ENCODE assay signal across 25 cellular contexts in genomic region chr1:62218603-62219002, GRCh38. TPM values are rescaled to one million over a fixed set of nuclear protein-coding genes. Genes with fewer than 3 reads are reported as not detected.
"Had no signal": no experiment of that assay in that cellular context is flagged by ENCODE, and none has a peak within 500 bp of the region (broad histone marks: within the 10 kb centered on the region; RNA-seq: fewer than 3 reads in every experiment).

No MANE protein-coding gene starts in this region.

- ATAC-seq: activated CD4-positive, alpha-beta T cell treated with anti-CD3 and anti-CD28 coated beads for 36 hours; activated T-helper 17 cell treated with anti-CD3 and anti-CD28 coated beads, Interleukin-2, amount 50 U/mL, for 72 hours; Right ventricle myocardium inferior; T-cell had no signal

- DNase-seq: activated CD4-positive, alpha-beta memory T cell treated with anti-CD3 and anti-CD28 coated beads, Interleukin-2, amount 10 ng/mL, durations not matched to agents 7 days and 5 days; activated CD4-positive, alpha-beta T cell treated with anti-CD3 and anti-CD28 coated beads for 36 hours; activated CD4-positive, alpha-beta T cell treated with anti-CD3 and anti-CD28 coated beads, Interleukin-2, amount 50 U/mL, for 1 hour; activated naive CD4-positive, alpha-beta T cell treated with anti-CD3 and anti-CD28 coated beads, Interleukin-2, amount 50 U/mL, for 16 hours; activated naive CD8-positive, alpha-beta T cell treated with anti-CD3 and anti-CD28 coated beads, Interleukin-2, amount 10 ng/mL, durations not matched to agents 7 days and 5 days; activated T-cell treated with anti-CD3 and anti-CD28 coated beads for 4 hours; activated T-cell treated with anti-CD3 and anti-CD28 coated beads, Interleukin-2, amount 50 U/mL, for 48 hours; anterior cingulate cortex; cerebellar nuclear complex; Kasumi-1; KBM-7; NCI-H1092; NCI-H1436 treated with DMSO at 0.1 percent for 48 hours; NCI-H187 treated with DMSO at 0.1 percent for 48 hours; NCI-H2081 treated with DMSO at 0.1 percent for 48 hours; NCI-H446; NCI-H524; PC-9; T-cell; T-helper 2 cell; T1000 had no signal

RNA-seq across cellular contexts. Expression of gene L1TD1, which starts 24.0 kb away (rescaled TPM):
- total RNA-seq: activated CD4-positive, alpha-beta memory T cell treated with anti-CD3 and anti-CD28 coated beads, Interleukin-2, amount 10 ng/mL, durations not matched to agents 7 days and 5 days; activated CD8-positive, alpha-beta memory T cell treated with anti-CD3 and anti-CD28 coated beads for 36 hours; activated naive CD8-positive, alpha-beta T cell treated with anti-CD3 and anti-CD28 coated beads, Interleukin-2, amount 10 ng/mL, durations not matched to agents 7 days and 5 days; activated T-helper 17 cell treated with anti-CD3 and anti-CD28 coated beads, Interleukin-2, amount 50 U/mL, for 72 hours; MCF 10A; PC-9; Right ventricle myocardium inferior had no signal
